In genomic region chr15:76994001-76994400, GRCh38 we compare ENCODE assay signal across 1 cellular context.
TF ChIP-seq lines count a peak whose summit lies in the region.

No MANE protein-coding gene starts in this region.

TF ChIP-seq in GM23338, 12 proteins besides CTCF, POLR2A, EP300 and RAD21 (continued from another document):
- TF ChIP-seq ZNF462 (CRISPR knock-in tag; IDR thresholded peaks at IDR 0.05) = no peak
- no peak for TF ChIP-seq ZNF331 (CRISPR knock-in tag; IDR thresholded peaks at IDR 0.05; ENCODE audit: low read depth)
- TF ChIP-seq JUNB (IDR thresholded peaks at IDR 0.05; ENCODE audit: unreplicated experiment) = no peak
- TF ChIP-seq REST (IDR thresholded peaks at IDR 0.05; ENCODE audit: unreplicated experiment) = no peak
- TF ChIP-seq NANOG (IDR thresholded peaks at IDR 0.05; ENCODE audit: borderline replicate concordance) = no peak
- TF ChIP-seq EZH2 (IDR thresholded peaks at IDR 0.05; ENCODE audit: low read depth, unreplicated experiment) = no peak
- no peak for TF ChIP-seq ZNF114 (CRISPR knock-in tag; IDR thresholded peaks at IDR 0.05)
